ENCODE assay signal across 1 cellular context in the genomic region with DNA sequence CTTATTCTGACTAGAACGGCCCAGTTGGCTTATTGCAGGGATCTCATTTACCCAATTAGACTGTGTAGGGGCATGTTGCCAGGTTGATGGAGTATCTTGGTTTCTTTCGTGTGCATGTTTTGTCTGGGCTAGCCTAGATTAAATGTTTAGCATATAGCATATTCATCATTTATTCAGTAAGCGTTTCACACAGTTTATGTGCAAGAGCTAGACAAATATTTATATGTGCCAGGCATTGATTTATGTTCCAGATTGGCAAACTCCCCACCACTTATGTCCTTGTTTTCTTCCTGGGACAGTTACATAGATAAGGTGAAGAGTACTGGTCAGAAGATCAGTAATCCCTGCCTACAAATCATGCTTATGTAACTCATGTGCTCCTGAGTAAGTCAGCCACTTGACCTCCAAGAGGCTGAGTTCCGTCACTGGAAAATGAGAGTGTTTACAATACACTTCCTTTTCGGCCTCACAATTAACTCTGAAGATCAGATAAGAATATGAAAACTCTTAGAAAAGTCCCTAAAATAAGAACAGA.
TF ChIP-seq lines count a peak whose summit lies in the region.

No MANE protein-coding gene starts in this region.

TF ChIP-seq in HEK293, 187 proteins besides CTCF, POLR2A, EP300 and RAD21 (continued from another document and continues in another):
- TF ChIP-seq ZNF571 (tag by site-specific recombination; IDR thresholded peaks at IDR 0.05) = no peak
- TF ChIP-seq ZNF19 (tag by site-specific recombination; IDR thresholded peaks at IDR 0.05; ENCODE audit: low read depth) = no peak
- no peak for TF ChIP-seq ZNF658 (tag by site-specific recombination; IDR thresholded peaks at IDR 0.05)
- TF ChIP-seq, protein P1, sequence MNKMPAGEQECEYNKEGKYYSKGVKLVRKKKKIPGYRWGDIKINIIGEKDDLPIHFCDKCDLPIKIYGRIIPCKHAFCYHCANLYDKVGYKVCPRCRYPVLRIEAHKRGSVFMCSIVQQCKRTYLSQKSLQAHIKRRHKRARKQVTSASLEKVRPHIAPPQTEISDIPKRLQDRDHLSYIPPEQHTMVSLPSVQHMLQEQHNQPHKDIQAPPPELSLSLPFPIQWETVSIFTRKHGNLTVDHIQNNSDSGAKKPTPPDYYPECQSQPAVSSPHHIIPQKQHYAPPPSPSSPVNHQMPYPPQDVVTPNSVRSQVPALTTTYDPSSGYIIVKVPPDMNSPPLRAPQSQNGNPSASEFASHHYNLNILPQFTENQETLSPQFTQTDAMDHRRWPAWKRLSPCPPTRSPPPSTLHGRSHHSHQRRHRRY (tag by site-specific recombination; IDR thresholded peaks at IDR 0.05) = no peak
- TF ChIP-seq, protein P2, sequence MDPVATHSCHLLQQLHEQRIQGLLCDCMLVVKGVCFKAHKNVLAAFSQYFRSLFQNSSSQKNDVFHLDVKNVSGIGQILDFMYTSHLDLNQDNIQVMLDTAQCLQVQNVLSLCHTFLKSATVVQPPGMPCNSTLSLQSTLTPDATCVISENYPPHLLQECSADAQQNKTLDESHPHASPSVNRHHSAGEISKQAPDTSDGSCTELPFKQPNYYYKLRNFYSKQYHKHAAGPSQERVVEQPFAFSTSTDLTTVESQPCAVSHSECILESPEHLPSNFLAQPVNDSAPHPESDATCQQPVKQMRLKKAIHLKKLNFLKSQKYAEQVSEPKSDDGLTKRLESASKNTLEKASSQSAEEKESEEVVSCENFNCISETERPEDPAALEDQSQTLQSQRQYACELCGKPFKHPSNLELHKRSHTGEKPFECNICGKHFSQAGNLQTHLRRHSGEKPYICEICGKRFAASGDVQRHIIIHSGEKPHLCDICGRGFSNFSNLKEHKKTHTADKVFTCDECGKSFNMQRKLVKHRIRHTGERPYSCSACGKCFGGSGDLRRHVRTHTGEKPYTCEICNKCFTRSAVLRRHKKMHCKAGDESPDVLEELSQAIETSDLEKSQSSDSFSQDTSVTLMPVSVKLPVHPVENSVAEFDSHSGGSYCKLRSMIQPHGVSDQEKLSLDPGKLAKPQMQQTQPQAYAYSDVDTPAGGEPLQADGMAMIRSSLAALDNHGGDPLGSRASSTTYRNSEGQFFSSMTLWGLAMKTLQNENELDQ (tag by site-specific recombination; IDR thresholded peaks at IDR 0.05; ENCODE audit: low read depth) = no peak
- TF ChIP-seq ZNF335 (tag by site-specific recombination; conservative IDR thresholded peaks at IDR 0.05) = peak; percentile 34; the same call in 1 of the 2 replicates
- no peak for TF ChIP-seq ZNF426 (tag by site-specific recombination; IDR thresholded peaks at IDR 0.05)
- peak; percentile 96 for TF ChIP-seq ZNF629 (tag by site-specific recombination; IDR thresholded peaks at IDR 0.05)
- TF ChIP-seq ZNF596 (tag by site-specific recombination; IDR thresholded peaks at IDR 0.05) = no peak; the same call in 1 of the 2 replicates
- TF ChIP-seq ZNF311 (tag by site-specific recombination; IDR thresholded peaks at IDR 0.05; ENCODE audit: borderline replicate concordance) = no peak
- TF ChIP-seq, protein P3, sequence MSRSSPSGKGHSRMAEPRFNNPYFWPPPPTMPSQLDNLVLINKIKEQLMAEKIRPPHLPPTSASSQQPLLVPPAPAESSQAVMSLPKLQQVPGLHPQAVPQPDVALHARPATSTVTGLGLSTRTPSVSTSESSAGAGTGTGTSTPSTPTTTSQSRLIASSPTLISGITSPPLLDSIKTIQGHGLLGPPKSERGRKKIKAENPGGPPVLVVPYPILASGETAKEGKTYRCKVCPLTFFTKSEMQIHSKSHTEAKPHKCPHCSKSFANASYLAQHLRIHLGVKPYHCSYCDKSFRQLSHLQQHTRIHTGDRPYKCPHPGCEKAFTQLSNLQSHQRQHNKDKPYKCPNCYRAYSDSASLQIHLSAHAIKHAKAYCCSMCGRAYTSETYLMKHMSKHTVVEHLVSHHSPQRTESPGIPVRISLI (tag by site-specific recombination; IDR thresholded peaks at IDR 0.05) = no peak
- no peak for TF ChIP-seq ZNF623 (tag by site-specific recombination; IDR thresholded peaks at IDR 0.05)
- TF ChIP-seq MZF1 (tag by site-specific recombination; IDR thresholded peaks at IDR 0.05; ENCODE audit: borderline replicate concordance) = 0 out of 2 replicates have a peak, but pooled peaks have one; percentile 30
- peak; percentile 44; the same call in 1 of the 2 replicates for TF ChIP-seq GLIS1 (tag by site-specific recombination; IDR thresholded peaks at IDR 0.05)
- no peak for TF ChIP-seq ZNF266 (tag by site-specific recombination; IDR thresholded peaks at IDR 0.05; ENCODE audit: low read depth)
- no peak for TF ChIP-seq ZNF404 (tag by site-specific recombination; IDR thresholded peaks at IDR 0.05)
- TF ChIP-seq FEZF1 (tag by site-specific recombination; IDR thresholded peaks at IDR 0.05) = peak; percentile 87
- TF ChIP-seq ZNF2 (tag by site-specific recombination; IDR thresholded peaks at IDR 0.05) = peak; percentile 71; the same call in 1 of the 2 replicates
- TF ChIP-seq, protein P4, sequence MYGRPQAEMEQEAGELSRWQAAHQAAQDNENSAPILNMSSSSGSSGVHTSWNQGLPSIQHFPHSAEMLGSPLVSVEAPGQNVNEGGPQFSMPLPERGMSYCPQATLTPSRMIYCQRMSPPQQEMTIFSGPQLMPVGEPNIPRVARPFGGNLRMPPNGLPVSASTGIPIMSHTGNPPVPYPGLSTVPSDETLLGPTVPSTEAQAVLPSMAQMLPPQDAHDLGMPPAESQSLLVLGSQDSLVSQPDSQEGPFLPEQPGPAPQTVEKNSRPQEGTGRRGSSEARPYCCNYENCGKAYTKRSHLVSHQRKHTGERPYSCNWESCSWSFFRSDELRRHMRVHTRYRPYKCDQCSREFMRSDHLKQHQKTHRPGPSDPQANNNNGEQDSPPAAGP (tag by site-specific recombination; IDR thresholded peaks at IDR 0.05) = peak; percentile 67; the same call in 1 of the 2 replicates
- TF ChIP-seq, protein P5, sequence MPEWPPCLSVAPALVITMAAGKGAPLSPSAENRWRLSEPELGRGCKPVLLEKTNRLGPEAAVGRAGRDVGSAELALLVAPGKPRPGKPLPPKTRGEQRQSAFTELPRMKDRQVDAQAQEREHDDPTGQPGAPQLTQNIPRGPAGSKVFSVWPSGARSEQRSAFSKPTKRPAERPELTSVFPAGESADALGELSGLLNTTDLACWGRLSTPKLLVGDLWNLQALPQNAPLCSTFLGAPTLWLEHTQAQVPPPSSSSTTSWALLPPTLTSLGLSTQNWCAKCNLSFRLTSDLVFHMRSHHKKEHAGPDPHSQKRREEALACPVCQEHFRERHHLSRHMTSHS (tag by site-specific recombination; IDR thresholded peaks at IDR 0.05) = no peak
- no peak for TF ChIP-seq ZNF514 (tag by site-specific recombination; IDR thresholded peaks at IDR 0.05)
- TF ChIP-seq, protein P6, sequence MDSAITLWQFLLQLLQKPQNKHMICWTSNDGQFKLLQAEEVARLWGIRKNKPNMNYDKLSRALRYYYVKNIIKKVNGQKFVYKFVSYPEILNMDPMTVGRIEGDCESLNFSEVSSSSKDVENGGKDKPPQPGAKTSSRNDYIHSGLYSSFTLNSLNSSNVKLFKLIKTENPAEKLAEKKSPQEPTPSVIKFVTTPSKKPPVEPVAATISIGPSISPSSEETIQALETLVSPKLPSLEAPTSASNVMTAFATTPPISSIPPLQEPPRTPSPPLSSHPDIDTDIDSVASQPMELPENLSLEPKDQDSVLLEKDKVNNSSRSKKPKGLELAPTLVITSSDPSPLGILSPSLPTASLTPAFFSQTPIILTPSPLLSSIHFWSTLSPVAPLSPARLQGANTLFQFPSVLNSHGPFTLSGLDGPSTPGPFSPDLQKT (IDR thresholded peaks at IDR 0.05; ENCODE audit: borderline replicate concordance, low read depth, low read length) = no peak
- no peak for TF ChIP-seq ZNF624 (tag by site-specific recombination; IDR thresholded peaks at IDR 0.05)
- TF ChIP-seq ZNF664 (tag by site-specific recombination; IDR thresholded peaks at IDR 0.05) = no peak
- TF ChIP-seq, protein P7, sequence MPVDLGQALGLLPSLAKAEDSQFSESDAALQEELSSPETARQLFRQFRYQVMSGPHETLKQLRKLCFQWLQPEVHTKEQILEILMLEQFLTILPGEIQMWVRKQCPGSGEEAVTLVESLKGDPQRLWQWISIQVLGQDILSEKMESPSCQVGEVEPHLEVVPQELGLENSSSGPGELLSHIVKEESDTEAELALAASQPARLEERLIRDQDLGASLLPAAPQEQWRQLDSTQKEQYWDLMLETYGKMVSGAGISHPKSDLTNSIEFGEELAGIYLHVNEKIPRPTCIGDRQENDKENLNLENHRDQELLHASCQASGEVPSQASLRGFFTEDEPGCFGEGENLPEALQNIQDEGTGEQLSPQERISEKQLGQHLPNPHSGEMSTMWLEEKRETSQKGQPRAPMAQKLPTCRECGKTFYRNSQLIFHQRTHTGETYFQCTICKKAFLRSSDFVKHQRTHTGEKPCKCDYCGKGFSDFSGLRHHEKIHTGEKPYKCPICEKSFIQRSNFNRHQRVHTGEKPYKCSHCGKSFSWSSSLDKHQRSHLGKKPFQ (tag by site-specific recombination; IDR thresholded peaks at IDR 0.05) = no peak
- TF ChIP-seq, protein P8, sequence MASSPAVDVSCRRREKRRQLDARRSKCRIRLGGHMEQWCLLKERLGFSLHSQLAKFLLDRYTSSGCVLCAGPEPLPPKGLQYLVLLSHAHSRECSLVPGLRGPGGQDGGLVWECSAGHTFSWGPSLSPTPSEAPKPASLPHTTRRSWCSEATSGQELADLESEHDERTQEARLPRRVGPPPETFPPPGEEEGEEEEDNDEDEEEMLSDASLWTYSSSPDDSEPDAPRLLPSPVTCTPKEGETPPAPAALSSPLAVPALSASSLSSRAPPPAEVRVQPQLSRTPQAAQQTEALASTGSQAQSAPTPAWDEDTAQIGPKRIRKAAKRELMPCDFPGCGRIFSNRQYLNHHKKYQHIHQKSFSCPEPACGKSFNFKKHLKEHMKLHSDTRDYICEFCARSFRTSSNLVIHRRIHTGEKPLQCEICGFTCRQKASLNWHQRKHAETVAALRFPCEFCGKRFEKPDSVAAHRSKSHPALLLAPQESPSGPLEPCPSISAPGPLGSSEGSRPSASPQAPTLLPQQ (tag by site-specific recombination; IDR thresholded peaks at IDR 0.05) = 0 out of 2 replicates have a peak, but pooled peaks have one; percentile 47
- peak; percentile 96 for TF ChIP-seq ZNF366 (tag by site-specific recombination; conservative IDR thresholded peaks at IDR 0.05)
- peak; percentile 60; the same call in 1 of the 2 replicates for TF ChIP-seq ZBTB21 (tag by site-specific recombination; IDR thresholded peaks at IDR 0.05)
- TF ChIP-seq, protein P9, sequence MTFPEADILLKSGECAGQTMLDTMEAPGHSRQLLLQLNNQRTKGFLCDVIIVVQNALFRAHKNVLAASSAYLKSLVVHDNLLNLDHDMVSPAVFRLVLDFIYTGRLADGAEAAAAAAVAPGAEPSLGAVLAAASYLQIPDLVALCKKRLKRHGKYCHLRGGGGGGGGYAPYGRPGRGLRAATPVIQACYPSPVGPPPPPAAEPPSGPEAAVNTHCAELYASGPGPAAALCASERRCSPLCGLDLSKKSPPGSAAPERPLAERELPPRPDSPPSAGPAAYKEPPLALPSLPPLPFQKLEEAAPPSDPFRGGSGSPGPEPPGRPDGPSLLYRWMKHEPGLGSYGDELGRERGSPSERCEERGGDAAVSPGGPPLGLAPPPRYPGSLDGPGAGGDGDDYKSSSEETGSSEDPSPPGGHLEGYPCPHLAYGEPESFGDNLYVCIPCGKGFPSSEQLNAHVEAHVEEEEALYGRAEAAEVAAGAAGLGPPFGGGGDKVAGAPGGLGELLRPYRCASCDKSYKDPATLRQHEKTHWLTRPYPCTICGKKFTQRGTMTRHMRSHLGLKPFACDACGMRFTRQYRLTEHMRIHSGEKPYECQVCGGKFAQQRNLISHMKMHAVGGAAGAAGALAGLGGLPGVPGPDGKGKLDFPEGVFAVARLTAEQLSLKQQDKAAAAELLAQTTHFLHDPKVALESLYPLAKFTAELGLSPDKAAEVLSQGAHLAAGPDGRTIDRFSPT (tag by site-specific recombination; IDR thresholded peaks at IDR 0.05) = peak; percentile 80
- no peak for TF ChIP-seq ZNF707 (tag by site-specific recombination; IDR thresholded peaks at IDR 0.05)
- no peak for TF ChIP-seq ZNF423 (tag by site-specific recombination; IDR thresholded peaks at IDR 0.05)
- TF ChIP-seq SCRT2 (tag by site-specific recombination; IDR thresholded peaks at IDR 0.05) = no peak
- no peak for TF ChIP-seq KLF1 (tag by site-specific recombination; IDR thresholded peaks at IDR 0.05)
- TF ChIP-seq, protein P10, sequence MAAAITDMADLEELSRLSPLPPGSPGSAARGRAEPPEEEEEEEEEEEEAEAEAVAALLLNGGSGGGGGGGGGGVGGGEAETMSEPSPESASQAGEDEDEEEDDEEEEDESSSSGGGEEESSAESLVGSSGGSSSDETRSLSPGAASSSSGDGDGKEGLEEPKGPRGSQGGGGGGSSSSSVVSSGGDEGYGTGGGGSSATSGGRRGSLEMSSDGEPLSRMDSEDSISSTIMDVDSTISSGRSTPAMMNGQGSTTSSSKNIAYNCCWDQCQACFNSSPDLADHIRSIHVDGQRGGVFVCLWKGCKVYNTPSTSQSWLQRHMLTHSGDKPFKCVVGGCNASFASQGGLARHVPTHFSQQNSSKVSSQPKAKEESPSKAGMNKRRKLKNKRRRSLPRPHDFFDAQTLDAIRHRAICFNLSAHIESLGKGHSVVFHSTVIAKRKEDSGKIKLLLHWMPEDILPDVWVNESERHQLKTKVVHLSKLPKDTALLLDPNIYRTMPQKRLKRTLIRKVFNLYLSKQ (tag by site-specific recombination; IDR thresholded peaks at IDR 0.05; ENCODE audit: borderline replicate concordance) = no peak
- peak; percentile 93 for TF ChIP-seq IKZF3 (tag by site-specific recombination; IDR thresholded peaks at IDR 0.05)
- TF ChIP-seq ZNF701 (tag by site-specific recombination; IDR thresholded peaks at IDR 0.05) = no peak
- TF ChIP-seq, protein P11, sequence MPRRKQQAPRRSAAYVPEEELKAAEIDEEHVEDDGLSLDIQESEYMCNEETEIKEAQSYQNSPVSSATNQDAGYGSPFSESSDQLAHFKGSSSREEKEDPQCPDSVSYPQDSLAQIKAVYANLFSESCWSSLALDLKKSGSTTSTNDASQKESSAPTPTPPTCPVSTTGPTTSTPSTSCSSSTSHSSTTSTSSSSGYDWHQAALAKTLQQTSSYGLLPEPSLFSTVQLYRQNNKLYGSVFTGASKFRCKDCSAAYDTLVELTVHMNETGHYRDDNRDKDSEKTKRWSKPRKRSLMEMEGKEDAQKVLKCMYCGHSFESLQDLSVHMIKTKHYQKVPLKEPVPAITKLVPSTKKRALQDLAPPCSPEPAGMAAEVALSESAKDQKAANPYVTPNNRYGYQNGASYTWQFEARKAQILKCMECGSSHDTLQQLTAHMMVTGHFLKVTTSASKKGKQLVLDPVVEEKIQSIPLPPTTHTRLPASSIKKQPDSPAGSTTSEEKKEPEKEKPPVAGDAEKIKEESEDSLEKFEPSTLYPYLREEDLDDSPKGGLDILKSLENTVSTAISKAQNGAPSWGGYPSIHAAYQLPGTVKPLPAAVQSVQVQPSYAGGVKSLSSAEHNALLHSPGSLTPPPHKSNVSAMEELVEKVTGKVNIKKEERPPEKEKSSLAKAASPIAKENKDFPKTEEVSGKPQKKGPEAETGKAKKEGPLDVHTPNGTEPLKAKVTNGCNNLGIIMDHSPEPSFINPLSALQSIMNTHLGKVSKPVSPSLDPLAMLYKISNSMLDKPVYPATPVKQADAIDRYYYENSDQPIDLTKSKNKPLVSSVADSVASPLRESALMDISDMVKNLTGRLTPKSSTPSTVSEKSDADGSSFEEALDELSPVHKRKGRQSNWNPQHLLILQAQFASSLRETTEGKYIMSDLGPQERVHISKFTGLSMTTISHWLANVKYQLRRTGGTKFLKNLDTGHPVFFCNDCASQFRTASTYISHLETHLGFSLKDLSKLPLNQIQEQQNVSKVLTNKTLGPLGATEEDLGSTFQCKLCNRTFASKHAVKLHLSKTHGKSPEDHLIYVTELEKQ (tag by site-specific recombination; IDR thresholded peaks at IDR 0.05; ENCODE audit: borderline replicate concordance) = peak; percentile 86
